Comparison of ENCODE assay signal across 1 cellular context in the genomic region with DNA sequence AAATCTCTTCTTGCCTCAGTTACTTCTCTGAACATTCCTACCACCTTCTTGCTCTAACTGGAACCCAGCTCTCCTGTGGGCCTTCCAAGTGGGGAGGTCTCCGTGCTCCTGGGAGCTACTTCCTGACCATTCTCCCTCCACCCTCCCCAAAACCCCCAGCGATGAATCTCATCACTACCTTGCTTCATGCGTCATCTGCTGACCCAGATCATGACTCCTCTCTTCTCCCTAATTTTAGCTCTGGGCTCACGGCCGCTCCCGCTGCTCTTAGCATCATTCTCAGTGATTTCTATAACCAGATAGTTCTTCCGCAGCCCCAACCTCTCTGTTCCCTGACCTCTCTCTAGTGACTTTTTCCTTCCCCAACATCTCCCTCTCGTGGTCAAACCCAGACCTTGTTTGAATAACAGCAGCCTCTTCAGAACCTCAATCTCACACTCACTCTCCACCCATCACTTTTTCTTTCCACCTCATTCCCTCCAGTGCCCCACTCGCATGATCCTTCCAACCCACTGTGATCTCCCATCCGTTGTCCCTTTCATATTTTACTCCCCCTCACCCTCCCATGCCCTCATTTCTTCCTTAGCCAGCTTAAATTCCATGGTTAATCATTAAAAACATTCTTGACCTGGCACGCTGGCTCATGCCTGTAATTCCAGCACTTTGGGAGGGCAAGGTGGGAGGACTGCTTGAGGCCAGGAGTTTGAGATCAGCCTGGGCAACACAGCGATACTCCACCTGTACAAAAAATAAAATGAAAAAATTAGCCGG.
TF ChIP-seq lines count a peak whose summit lies in the region.

No MANE protein-coding gene starts in this region.

TF ChIP-seq in HepG2, 621 proteins besides CTCF, POLR2A, EP300 and RAD21 (continued from another document and continues in another):
- TF ChIP-seq, protein P1, sequence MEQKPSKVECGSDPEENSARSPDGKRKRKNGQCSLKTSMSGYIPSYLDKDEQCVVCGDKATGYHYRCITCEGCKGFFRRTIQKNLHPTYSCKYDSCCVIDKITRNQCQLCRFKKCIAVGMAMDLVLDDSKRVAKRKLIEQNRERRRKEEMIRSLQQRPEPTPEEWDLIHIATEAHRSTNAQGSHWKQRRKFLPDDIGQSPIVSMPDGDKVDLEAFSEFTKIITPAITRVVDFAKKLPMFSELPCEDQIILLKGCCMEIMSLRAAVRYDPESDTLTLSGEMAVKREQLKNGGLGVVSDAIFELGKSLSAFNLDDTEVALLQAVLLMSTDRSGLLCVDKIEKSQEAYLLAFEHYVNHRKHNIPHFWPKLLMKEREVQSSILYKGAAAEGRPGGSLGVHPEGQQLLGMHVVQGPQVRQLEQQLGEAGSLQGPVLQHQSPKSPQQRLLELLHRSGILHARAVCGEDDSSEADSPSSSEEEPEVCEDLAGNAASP (CRISPR knock-in tag; IDR thresholded peaks at IDR 0.05; ENCODE audit: borderline replicate concordance) = no peak
- TF ChIP-seq ZNF768 (CRISPR knock-in tag; IDR thresholded peaks at IDR 0.05) (peak; percentile 30; the same call in 1 of the 2 replicates), ZNF564 (CRISPR knock-in tag; IDR thresholded peaks at IDR 0.05) (no peak), JUN (CRISPR knock-in tag; IDR thresholded peaks at IDR 0.05) (no peak), ZKSCAN1 (IDR thresholded peaks at IDR 0.05; ENCODE audit: low read length) (no peak), MAF1 (CRISPR knock-in tag; IDR thresholded peaks at IDR 0.05; ENCODE audit: borderline replicate concordance) (no peak), TBX2 (CRISPR knock-in tag; IDR thresholded peaks at IDR 0.05; ENCODE audit: borderline replicate concordance) (peak; percentile 28; the same call in 1 of the 2 replicates), KDM4B (CRISPR knock-in tag; IDR thresholded peaks at IDR 0.05) (no peak), SIN3B (IDR thresholded peaks at IDR 0.05; ENCODE audit: low read length) (no peak), CEBPG (CRISPR knock-in tag; IDR thresholded peaks at IDR 0.05) (no peak), ARHGAP35 (CRISPR knock-in tag; IDR thresholded peaks at IDR 0.05; ENCODE audit: borderline replicate concordance) (no peak), KLF16 (CRISPR knock-in tag; IDR thresholded peaks at IDR 0.05) (no peak), ZNF292 (CRISPR knock-in tag; IDR thresholded peaks at IDR 0.05; ENCODE audit: borderline replicate concordance, low read depth) (no peak), ZNF83 (CRISPR knock-in tag; IDR thresholded peaks at IDR 0.05; ENCODE audit: borderline replicate concordance) (no peak), ZSCAN25 (CRISPR knock-in tag; IDR thresholded peaks at IDR 0.05) (no peak), ZNF670 (CRISPR knock-in tag; IDR thresholded peaks at IDR 0.05; ENCODE audit: borderline replicate concordance) (no peak), ZC3H13 (CRISPR knock-in tag; IDR thresholded peaks at IDR 0.05) (peak; percentile 47; the same call in 1 of the 2 replicates), ZBTB37 (CRISPR knock-in tag; IDR thresholded peaks at IDR 0.05) (no peak), KAT7 (CRISPR knock-in tag; IDR thresholded peaks at IDR 0.05; ENCODE audit: borderline replicate concordance) (no peak), ISX (CRISPR knock-in tag; conservative IDR thresholded peaks at IDR 0.05) (no peak), FIP1L1 (IDR thresholded peaks at IDR 0.05; ENCODE audit: borderline replicate concordance, insufficient read depth, low read depth, low read length) (no peak), HNRNPH1 (optimal IDR thresholded peaks at IDR 0.05; ENCODE audit: low read depth, low read length) (no peak), ZSCAN12 (CRISPR knock-in tag; IDR thresholded peaks at IDR 0.05) (no peak), ZBTB7B (CRISPR knock-in tag; IDR thresholded peaks at IDR 0.05) (peak; percentile 36; the same call in 1 of the 2 replicates), ZNF224 (CRISPR knock-in tag; IDR thresholded peaks at IDR 0.05) (no peak), ZBTB1 (CRISPR knock-in tag; IDR thresholded peaks at IDR 0.05; ENCODE audit: borderline replicate concordance) (no peak), ZFX (CRISPR knock-in tag; IDR thresholded peaks at IDR 0.05; ENCODE audit: low read depth) (no peak), PHF20 (CRISPR knock-in tag; IDR thresholded peaks at IDR 0.05) (no peak), KLF11 (CRISPR knock-in tag; IDR thresholded peaks at IDR 0.05) (no peak), ZNF232 (CRISPR knock-in tag; IDR thresholded peaks at IDR 0.05; ENCODE audit: borderline replicate concordance) (0 out of 2 replicates have a peak, but pooled peaks have one; percentile 21), RFXAP (CRISPR knock-in tag; IDR thresholded peaks at IDR 0.05; ENCODE audit: borderline replicate concordance) (no peak), ZMYM3 (CRISPR knock-in tag; IDR thresholded peaks at IDR 0.05) (no peak), ELF3 (CRISPR knock-in tag; IDR thresholded peaks at IDR 0.05) (0 out of 2 replicates have a peak, but pooled peaks have one; percentile 9), ZNF501 (CRISPR knock-in tag; IDR thresholded peaks at IDR 0.05) (no peak), HES4 (CRISPR knock-in tag; IDR thresholded peaks at IDR 0.05; ENCODE audit: borderline replicate concordance) (no peak), ZNF770 (CRISPR knock-in tag; IDR thresholded peaks at IDR 0.05) (peak; percentile 66; the same call in 1 of the 2 replicates), ZNF577 (CRISPR knock-in tag; IDR thresholded peaks at IDR 0.05; ENCODE audit: borderline replicate concordance, low read depth) (no peak), ZNF180 (CRISPR knock-in tag; IDR thresholded peaks at IDR 0.05; ENCODE audit: borderline replicate concordance, low read depth) (no peak), ZNF235 (CRISPR knock-in tag; IDR thresholded peaks at IDR 0.05; ENCODE audit: borderline replicate concordance) (no peak), NFKB2 (CRISPR knock-in tag; IDR thresholded peaks at IDR 0.05; ENCODE audit: borderline replicate concordance) (no peak), THYN1 (CRISPR knock-in tag; IDR thresholded peaks at IDR 0.05; ENCODE audit: borderline replicate concordance, low read depth) (no peak), ZNF569 (CRISPR knock-in tag; IDR thresholded peaks at IDR 0.05; ENCODE audit: borderline replicate concordance) (no peak), ZNF12 (CRISPR knock-in tag; IDR thresholded peaks at IDR 0.05) (no peak), ETV5 (CRISPR knock-in tag; IDR thresholded peaks at IDR 0.05; ENCODE audit: borderline replicate concordance) (no peak; the same call in 1 of the 2 replicates), E2F5 (CRISPR knock-in tag; conservative IDR thresholded peaks at IDR 0.05) (no peak), CCAR2 (optimal IDR thresholded peaks at IDR 0.05; ENCODE audit: low read depth, low read length) (peak; percentile 74), GTF2F1 (IDR thresholded peaks at IDR 0.05; ENCODE audit: low read length) (no peak), THAP7 (CRISPR knock-in tag; IDR thresholded peaks at IDR 0.05) (no peak), ZNF839 (CRISPR knock-in tag; IDR thresholded peaks at IDR 0.05; ENCODE audit: borderline replicate concordance) (no peak), ZNF703 (CRISPR knock-in tag; IDR thresholded peaks at IDR 0.05; ENCODE audit: borderline replicate concordance) (no peak), ZNF33B (CRISPR knock-in tag; IDR thresholded peaks at IDR 0.05) (no peak)
- TF ChIP-seq, protein P2, sequence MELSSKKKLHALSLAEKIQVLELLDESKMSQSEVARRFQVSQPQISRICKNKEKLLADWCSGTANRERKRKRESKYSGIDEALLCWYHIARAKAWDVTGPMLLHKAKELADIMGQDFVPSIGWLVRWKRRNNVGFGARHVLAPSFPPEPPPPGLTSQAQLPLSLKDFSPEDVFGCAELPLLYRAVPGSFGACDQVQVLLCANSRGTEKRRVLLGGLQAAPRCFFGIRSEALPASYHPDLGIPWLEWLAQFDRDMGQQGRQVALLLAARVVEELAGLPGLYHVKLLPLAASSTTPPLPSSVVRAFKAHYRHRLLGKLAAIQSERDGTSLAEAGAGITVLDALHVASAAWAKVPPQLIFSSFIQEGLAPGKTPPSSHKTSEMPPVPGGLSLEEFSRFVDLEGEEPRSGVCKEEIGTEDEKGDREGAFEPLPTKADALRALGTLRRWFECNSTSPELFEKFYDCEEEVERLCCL (CRISPR knock-in tag; IDR thresholded peaks at IDR 0.05; ENCODE audit: borderline replicate concordance) = no peak
- TF ChIP-seq, protein P3, sequence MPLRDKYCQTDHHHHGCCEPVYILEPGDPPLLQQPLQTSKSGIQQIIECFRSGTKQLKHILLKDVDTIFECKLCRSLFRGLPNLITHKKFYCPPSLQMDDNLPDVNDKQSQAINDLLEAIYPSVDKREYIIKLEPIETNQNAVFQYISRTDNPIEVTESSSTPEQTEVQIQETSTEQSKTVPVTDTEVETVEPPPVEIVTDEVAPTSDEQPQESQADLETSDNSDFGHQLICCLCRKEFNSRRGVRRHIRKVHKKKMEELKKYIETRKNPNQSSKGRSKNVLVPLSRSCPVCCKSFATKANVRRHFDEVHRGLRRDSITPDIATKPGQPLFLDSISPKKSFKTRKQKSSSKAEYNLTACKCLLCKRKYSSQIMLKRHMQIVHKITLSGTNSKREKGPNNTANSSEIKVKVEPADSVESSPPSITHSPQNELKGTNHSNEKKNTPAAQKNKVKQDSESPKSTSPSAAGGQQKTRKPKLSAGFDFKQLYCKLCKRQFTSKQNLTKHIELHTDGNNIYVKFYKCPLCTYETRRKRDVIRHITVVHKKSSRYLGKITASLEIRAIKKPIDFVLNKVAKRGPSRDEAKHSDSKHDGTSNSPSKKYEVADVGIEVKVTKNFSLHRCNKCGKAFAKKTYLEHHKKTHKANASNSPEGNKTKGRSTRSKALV (CRISPR knock-in tag; IDR thresholded peaks at IDR 0.05) = no peak
- TF ChIP-seq, protein P4, sequence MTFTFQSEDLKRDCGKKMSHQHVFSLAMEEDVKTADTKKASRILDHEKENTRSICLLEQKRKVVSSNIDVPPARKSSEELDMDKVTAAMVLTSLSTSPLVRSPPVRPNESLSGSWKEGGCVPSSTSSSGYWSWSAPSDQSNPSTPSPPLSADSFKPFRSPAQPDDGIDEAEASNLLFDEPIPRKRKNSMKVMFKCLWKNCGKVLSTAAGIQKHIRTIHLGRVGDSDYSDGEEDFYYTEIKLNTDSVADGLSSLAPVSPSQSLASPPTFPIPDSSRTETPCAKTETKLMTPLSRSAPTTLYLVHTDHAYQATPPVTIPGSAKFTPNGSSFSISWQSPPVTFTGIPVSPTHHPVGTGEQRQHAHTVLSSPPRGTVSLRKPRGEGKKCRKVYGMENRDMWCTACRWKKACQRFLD (CRISPR knock-in tag; IDR thresholded peaks at IDR 0.05; ENCODE audit: borderline replicate concordance) = no peak
- TF ChIP-seq, protein P5, sequence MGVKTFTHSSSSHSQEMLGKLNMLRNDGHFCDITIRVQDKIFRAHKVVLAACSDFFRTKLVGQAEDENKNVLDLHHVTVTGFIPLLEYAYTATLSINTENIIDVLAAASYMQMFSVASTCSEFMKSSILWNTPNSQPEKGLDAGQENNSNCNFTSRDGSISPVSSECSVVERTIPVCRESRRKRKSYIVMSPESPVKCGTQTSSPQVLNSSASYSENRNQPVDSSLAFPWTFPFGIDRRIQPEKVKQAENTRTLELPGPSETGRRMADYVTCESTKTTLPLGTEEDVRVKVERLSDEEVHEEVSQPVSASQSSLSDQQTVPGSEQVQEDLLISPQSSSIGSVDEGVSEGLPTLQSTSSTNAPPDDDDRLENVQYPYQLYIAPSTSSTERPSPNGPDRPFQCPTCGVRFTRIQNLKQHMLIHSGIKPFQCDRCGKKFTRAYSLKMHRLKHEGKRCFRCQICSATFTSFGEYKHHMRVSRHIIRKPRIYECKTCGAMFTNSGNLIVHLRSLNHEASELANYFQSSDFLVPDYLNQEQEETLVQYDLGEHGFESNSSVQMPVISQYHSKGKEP (CRISPR knock-in tag; IDR thresholded peaks at IDR 0.05) = no peak
